In the genomic region with DNA sequence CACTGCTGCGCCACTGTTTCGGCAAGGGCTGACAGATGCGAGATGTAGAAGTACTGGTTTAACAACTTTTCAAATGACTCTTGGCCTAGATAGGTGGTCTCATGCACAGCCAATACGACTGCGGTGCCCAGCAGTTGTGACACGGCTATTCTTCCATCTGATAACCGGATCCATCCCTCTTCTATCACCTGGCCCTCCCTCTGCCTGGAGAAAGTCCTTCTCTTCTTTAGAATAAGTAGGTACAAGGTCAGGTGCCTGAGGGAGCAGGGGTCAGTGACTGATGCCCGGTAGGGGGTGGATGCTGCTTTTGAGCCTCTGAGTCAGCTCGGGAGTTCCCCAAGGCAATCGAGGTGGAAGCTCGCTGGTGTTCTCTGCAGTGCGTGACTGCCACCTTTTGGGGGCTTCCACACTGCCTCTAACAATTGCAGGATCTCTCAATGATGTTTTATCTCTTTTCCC, we compare ENCODE assay signal across 10 cellular contexts.
DNase-seq lines count a peak whose midpoint lies in the region; ATAC-seq, FAIRE-seq and TF ChIP-seq lines count a peak whose summit lies in the region.
"Had no signal": no experiment of that assay in that cellular context is flagged by ENCODE, and none has a peak within 500 bp of the region (broad histone marks: within the 10 kb centered on the region; RNA-seq: fewer than 3 reads in every experiment).

No MANE protein-coding gene starts in this region.

- POLR2A ChIA-PET in Caco-2 (lab: Charles Lee) (no interaction called here), PC-9 (lab: Charles Lee; ENCODE audit: unreplicated experiment) (no interaction called here)

- no peak overlapping the region; the same call in 1 of the 2 replicates for H3K4me2 ChIP-seq in GM23338
- peak overlapping the region; percentile 52 for H3K4me2 ChIP-seq in PC-9

- H3K27me3 Mint-ChIP-seq in Caco-2 (ENCODE audit: insufficient read depth, unreplicated experiment) (no peaks in the 10 kb centered on the region), GM23338 (ENCODE audit: insufficient read depth, low read depth, poor library complexity) (peaks cover 6% of the 10 kb centered on the region)
- H3K27me3 Mint-ChIP-seq: effector memory CD8-positive, alpha-beta T cell had no signal

- H3K4me1 Mint-ChIP-seq in Caco-2 (ENCODE audit: low read depth, unreplicated experiment) (no peaks in the 10 kb centered on the region), GM23338 (peaks cover 8% of the 10 kb centered on the region)

- no peak for FAIRE-seq in RCC 7860 (lab: Jason Lieb, UNC)

- peaks cover 10% of the 10 kb centered on the region for H3K9me3 Mint-ChIP-seq in Caco-2 (ENCODE audit: unreplicated experiment)
- H3K9me3 Mint-ChIP-seq in GM23338: peaks cover 29% of the 10 kb centered on the region

- BruUV-seq in Caco-2 (replicated peaks; lab: Mats Ljungman, UMichigan) (no TSS peak), PC-9 (replicated peaks; lab: Mats Ljungman, UMichigan) (no TSS peak)

- H3K27ac Mint-ChIP-seq in Caco-2 (ENCODE audit: unreplicated experiment) (no peak overlapping the region), GM23338 (peak overlapping the region; percentile 72)
- H3K27ac Mint-ChIP-seq: effector memory CD8-positive, alpha-beta T cell had no signal

- ATAC-seq in GM23338 (peak; percentile 91), GM18502 (IDR thresholded peaks at IDR 0.05; ENCODE audit: poor library complexity, unreplicated experiment) (no peak), HG03280 (IDR thresholded peaks at IDR 0.05; ENCODE audit: unreplicated experiment) (no peak), GM18870 (IDR thresholded peaks at IDR 0.05; ENCODE audit: unreplicated experiment) (no peak)
- ATAC-seq: effector memory CD8-positive, alpha-beta T cell had no signal

- H3K9me2 ChIP-seq in GM23338 (ENCODE audit: insufficient read depth) (peaks cover 3% of the 10 kb centered on the region; the same call in 1 of the 2 replicates), PC-9 (ENCODE audit: insufficient read depth) (no peaks in the 10 kb centered on the region)

- no peaks in the 10 kb centered on the region for H3K27me3 ChIP-seq in Caco-2 (replicated peaks; ENCODE audit: control insufficient read depth, insufficient read depth, low read length)
- no peaks in the 10 kb centered on the region for H3K27me3 ChIP-seq in GM23338 (ENCODE audit: insufficient read depth)
- no peaks in the 10 kb centered on the region for H3K27me3 ChIP-seq in PC-9 (ENCODE audit: insufficient read depth, low read depth)
- no peaks in the 10 kb centered on the region for H3K27me3 ChIP-seq in iPS DF 6.9 (ENCODE audit: control insufficient read depth, insufficient read depth, low read length)

- H3K4me3 Mint-ChIP-seq in Caco-2 (ENCODE audit: unreplicated experiment) (no peak overlapping the region), GM23338 (no peak overlapping the region)
- H3K4me3 Mint-ChIP-seq: effector memory CD8-positive, alpha-beta T cell had no signal

- H3K4me3 ChIP-seq in Caco-2 (ENCODE audit: low read depth, low read length) (no peak overlapping the region), GM23338 (no peak overlapping the region), PC-9 (peak overlapping the region; percentile 13; the same call in 1 of the 2 replicates), iPS DF 6.9 (ENCODE audit: low read length) (no peak overlapping the region)

- no peaks in the 10 kb centered on the region; the same call in 1 of the 2 replicates for H3K9me3 ChIP-seq in Caco-2
- peaks cover 15% of the 10 kb centered on the region for H3K9me3 ChIP-seq in PC-9 (ENCODE audit: insufficient read depth, low read depth)
- no peaks in the 10 kb centered on the region for H3K9me3 ChIP-seq in iPS DF 6.9 (ENCODE audit: control insufficient read depth, insufficient read depth, low read length)

- TF ChIP-seq CTCF in Caco-2 (IDR thresholded peaks at IDR 0.05; ENCODE audit: insufficient read depth in 1 of 2, low read depth in 1 of 2, low read length in 1 of 2, severe bottlenecking in 1 of 2, unreplicated experiment in 1 of 2) (peak in 1 of 2 experiments; percentile 38), GM23338 (conservative IDR thresholded peaks at IDR 0.05; ENCODE audit: low read depth in 2 of 2) (peak; percentile 77 to 92), PC-9 (conservative IDR thresholded peaks at IDR 0.05) (peak; percentile 85)

- CTCF ChIA-PET in Caco-2 (lab: Charles Lee): interaction anchor here (1.4 kb wide), 1 partner anchor 113 kb away, joined by 3 read pairs; no protein-coding TSS in a partner anchor
- CTCF ChIA-PET in PC-9 (lab: Charles Lee): interaction anchor here (0.8 kb wide), 1 partner anchor 1359 kb away, joined by 5 read pairs; no protein-coding TSS in a partner anchor

- no peaks in the 10 kb centered on the region for H3F3A ChIP-seq in GM23338 (replicated peaks; ENCODE audit: low read depth)
- H3F3A ChIP-seq in PC-9 (ENCODE audit: insufficient read depth, low read depth): no peaks in the 10 kb centered on the region

- H2AFZ ChIP-seq in GM23338 (no peak overlapping the region), PC-9 (peak overlapping the region; percentile 7; the same call in 1 of the 2 replicates)

- DNase-seq in Caco-2 (peak; percentile 43 to 45), GM23338 (ENCODE audit: low spot score) (peak; percentile 91), PC-9 (peak; percentile 67 to 85), iPS DF 6.9 (ENCODE audit: low read depth, low spot score) (peak; percentile 77), RCC 7860 (ENCODE audit: low spot score) (no peak)
- DNase-seq: effector memory CD8-positive, alpha-beta T cell; T-helper 1 cell had no signal

- H3K36me3 Mint-ChIP-seq in Caco-2 (ENCODE audit: insufficient read depth, unreplicated experiment) (no peaks in the 10 kb centered on the region), GM23338 (ENCODE audit: low read depth) (peaks cover 23% of the 10 kb centered on the region; the same call in 2 of the 3 replicates)

- H3K27ac ChIP-seq in GM23338 (ENCODE audit: low read depth) (no peak overlapping the region), PC-9 (peak overlapping the region; percentile 66), iPS DF 6.9 (ENCODE audit: low read length) (no peak overlapping the region)

- H3K4me1 ChIP-seq in Caco-2 (no peaks in the 10 kb centered on the region), GM23338 (ENCODE audit: insufficient read depth) (no peaks in the 10 kb centered on the region; the same call in 1 of the 2 replicates), PC-9 (replicated peaks; ENCODE audit: insufficient read depth) (peaks cover 17% of the 10 kb centered on the region), iPS DF 6.9 (ENCODE audit: control insufficient read depth, insufficient read depth, low read length) (no peaks in the 10 kb centered on the region)

- no peaks in the 10 kb centered on the region for H3K79me2 ChIP-seq in GM23338 (replicated peaks; ENCODE audit: insufficient read depth)
- no peaks in the 10 kb centered on the region for H3K79me2 ChIP-seq in PC-9 (ENCODE audit: low read depth)

- H3K36me3 ChIP-seq in Caco-2 (ENCODE audit: control insufficient read depth, insufficient read depth, low read length) (no peaks in the 10 kb centered on the region), GM23338 (ENCODE audit: insufficient read depth) (peaks cover 3% of the 10 kb centered on the region; the same call in 1 of the 2 replicates), PC-9 (ENCODE audit: low read depth) (no peaks in the 10 kb centered on the region), iPS DF 6.9 (ENCODE audit: control insufficient read depth, insufficient read depth, low read length) (no peaks in the 10 kb centered on the region)

- intact Hi-C loops in Caco-2 (cut with micrococcal nuclease; ENCODE audit: unreplicated experiment) (loop anchor here (2.0 kb wide), 2 partner anchors 112 to 430 kb away; no protein-coding TSS in a partner anchor), PC-9 (cut with micrococcal nuclease; ENCODE audit: unreplicated experiment) (loop anchor here (2.0 to 10.0 kb wide), 4 partner anchors 112 to 1112 kb away; no protein-coding TSS in a partner anchor)

- no CpG with 5 or more reads among the region's 12 CpGs for WGBS in iPS DF 6.9 (ENCODE audit: insufficient coverage, insufficient read length)

- H4K20me1 ChIP-seq in GM23338 (replicated peaks; ENCODE audit: insufficient read depth) (no peaks in the 10 kb centered on the region), PC-9 (ENCODE audit: insufficient read depth) (no peaks in the 10 kb centered on the region)

TF ChIP-seq in GM23338, 12 proteins besides CTCF, POLR2A, EP300 and RAD21 (continues in another document):
- no peak for TF ChIP-seq ZNF114 (CRISPR knock-in tag; IDR thresholded peaks at IDR 0.05)
- TF ChIP-seq, protein P1, sequence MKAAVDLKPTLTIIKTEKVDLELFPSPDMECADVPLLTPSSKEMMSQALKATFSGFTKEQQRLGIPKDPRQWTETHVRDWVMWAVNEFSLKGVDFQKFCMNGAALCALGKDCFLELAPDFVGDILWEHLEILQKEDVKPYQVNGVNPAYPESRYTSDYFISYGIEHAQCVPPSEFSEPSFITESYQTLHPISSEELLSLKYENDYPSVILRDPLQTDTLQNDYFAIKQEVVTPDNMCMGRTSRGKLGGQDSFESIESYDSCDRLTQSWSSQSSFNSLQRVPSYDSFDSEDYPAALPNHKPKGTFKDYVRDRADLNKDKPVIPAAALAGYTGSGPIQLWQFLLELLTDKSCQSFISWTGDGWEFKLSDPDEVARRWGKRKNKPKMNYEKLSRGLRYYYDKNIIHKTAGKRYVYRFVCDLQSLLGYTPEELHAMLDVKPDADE (IDR thresholded peaks at IDR 0.05): no peak
- TF ChIP-seq, protein P2, sequence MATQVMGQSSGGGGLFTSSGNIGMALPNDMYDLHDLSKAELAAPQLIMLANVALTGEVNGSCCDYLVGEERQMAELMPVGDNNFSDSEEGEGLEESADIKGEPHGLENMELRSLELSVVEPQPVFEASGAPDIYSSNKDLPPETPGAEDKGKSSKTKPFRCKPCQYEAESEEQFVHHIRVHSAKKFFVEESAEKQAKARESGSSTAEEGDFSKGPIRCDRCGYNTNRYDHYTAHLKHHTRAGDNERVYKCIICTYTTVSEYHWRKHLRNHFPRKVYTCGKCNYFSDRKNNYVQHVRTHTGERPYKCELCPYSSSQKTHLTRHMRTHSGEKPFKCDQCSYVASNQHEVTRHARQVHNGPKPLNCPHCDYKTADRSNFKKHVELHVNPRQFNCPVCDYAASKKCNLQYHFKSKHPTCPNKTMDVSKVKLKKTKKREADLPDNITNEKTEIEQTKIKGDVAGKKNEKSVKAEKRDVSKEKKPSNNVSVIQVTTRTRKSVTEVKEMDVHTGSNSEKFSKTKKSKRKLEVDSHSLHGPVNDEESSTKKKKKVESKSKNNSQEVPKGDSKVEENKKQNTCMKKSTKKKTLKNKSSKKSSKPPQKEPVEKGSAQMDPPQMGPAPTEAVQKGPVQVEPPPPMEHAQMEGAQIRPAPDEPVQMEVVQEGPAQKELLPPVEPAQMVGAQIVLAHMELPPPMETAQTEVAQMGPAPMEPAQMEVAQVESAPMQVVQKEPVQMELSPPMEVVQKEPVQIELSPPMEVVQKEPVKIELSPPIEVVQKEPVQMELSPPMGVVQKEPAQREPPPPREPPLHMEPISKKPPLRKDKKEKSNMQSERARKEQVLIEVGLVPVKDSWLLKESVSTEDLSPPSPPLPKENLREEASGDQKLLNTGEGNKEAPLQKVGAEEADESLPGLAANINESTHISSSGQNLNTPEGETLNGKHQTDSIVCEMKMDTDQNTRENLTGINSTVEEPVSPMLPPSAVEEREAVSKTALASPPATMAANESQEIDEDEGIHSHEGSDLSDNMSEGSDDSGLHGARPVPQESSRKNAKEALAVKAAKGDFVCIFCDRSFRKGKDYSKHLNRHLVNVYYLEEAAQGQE (IDR thresholded peaks at IDR 0.05; ENCODE audit: unreplicated experiment): no peak
